ENCODE assay signal across 9 cellular contexts in genomic region chr19:40802300-40803169, GRCh38. TPM values are rescaled to one million over a fixed set of nuclear protein-coding genes. Genes with fewer than 3 reads are reported as not detected.
A peak's percentile ranks its signal among the peaks of the same experiment; 100 is the strongest.
DNase-seq lines count a peak whose midpoint lies in the region; ATAC-seq, FAIRE-seq and TF ChIP-seq lines count a peak whose summit lies in the region.
"Had no signal": no experiment of that assay in that cellular context is flagged by ENCODE, and none has a peak within 500 bp of the region (broad histone marks: within the 10 kb centered on the region; RNA-seq: fewer than 3 reads in every experiment).

No MANE protein-coding gene starts in this region.

- peak overlapping the region; percentile 75 for H3K27ac ChIP-seq in DOHH2 (ENCODE audit: low read depth, low read length)
- peak overlapping the region; percentile 53 to 98 (median 86) for H3K27ac ChIP-seq in esophagus squamous epithelium
- H3K27ac ChIP-seq in pancreas = peak overlapping the region in 3 of 4 donors; percentile 22 to 68 (median 53)

- ATAC-seq in pancreas = no peak
- no peak for ATAC-seq in GM18511 (IDR thresholded peaks at IDR 0.05; ENCODE audit: unreplicated experiment)
- no peak for ATAC-seq in HG03439 (IDR thresholded peaks at IDR 0.05; ENCODE audit: unreplicated experiment)

- H4K20me1 ChIP-seq in DOHH2 (ENCODE audit: control insufficient read depth, insufficient read depth, low read depth, low read length) = peaks cover 53% of the 10 kb centered on the region

- TF ChIP-seq CTCF in DOHH2 (IDR thresholded peaks at IDR 0.05; ENCODE audit: low read depth, low read length, poor library complexity, severe bottlenecking) = no peak
- TF ChIP-seq CTCF in esophagus squamous epithelium (IDR thresholded peaks at IDR 0.05) = no peak
- no peak for TF ChIP-seq CTCF in pancreas (IDR thresholded peaks at IDR 0.05)

- H3K4me1 ChIP-seq in DOHH2 (ENCODE audit: control insufficient read depth, low read length) (peaks cover 87% of the 10 kb centered on the region), esophagus squamous epithelium (peaks cover 74 to 85% (median 82%) of the 10 kb centered on the region in 3 donors), pancreas (peaks cover 41 to 66% (median 55%) of the 10 kb centered on the region in 3 donors)

- H3K79me2 ChIP-seq in DOHH2 (ENCODE audit: control insufficient read depth, low read length) = peaks cover 84% of the 10 kb centered on the region

- H3K36me3 ChIP-seq in DOHH2 (ENCODE audit: control insufficient read depth, low read length) (peaks cover 74% of the 10 kb centered on the region), esophagus squamous epithelium (peaks cover 10 to 38% (median 11%) of the 10 kb centered on the region in 3 donors), pancreas (no peaks in the 10 kb centered on the region)

- TF ChIP-seq POLR2A in esophagus squamous epithelium (IDR thresholded peaks at IDR 0.05) = no peak

- DNase-seq in SKM-1 treated with dmso at 0.1 percent for 144 hours (lab: John Stamatoyannopoulos, UW; ENCODE audit: unreplicated experiment) (peak; percentile 15), esophagus squamous epithelium (lab: John Stamatoyannopoulos, UW) (no peak), pancreas (peak in 3 of 6 donors; percentile 29 to 74 (median 57)), HT-29 (ENCODE audit: low spot score) (no peak), islet precursor cell (no peak)

- H3K4me3 ChIP-seq in DOHH2 (ENCODE audit: low read length) = peak overlapping the region; percentile 66
- H3K4me3 ChIP-seq in esophagus squamous epithelium = peak overlapping the region in 3 of 4 donors; percentile 0 to 55 (median 19)
- peak overlapping the region in 1 of 4 donors; percentile 11 for H3K4me3 ChIP-seq in pancreas

- FAIRE-seq in pancreas (lab: Jason Lieb, UNC) = no peak

- 4 to 8% methylated on average over 4 to 8 of the region's 11 CpGs for WGBS in esophagus squamous epithelium, 2 donors
- WGBS in pancreas, 2 donors = 28 to 37% methylated on average over 11 of the region's 11 CpGs

- peak overlapping the region; percentile 84 for H3K4me2 ChIP-seq in DOHH2 (ENCODE audit: low read length)

- no peaks in the 10 kb centered on the region for H3K9me2 ChIP-seq in DOHH2 (replicated peaks; ENCODE audit: control insufficient read depth, low read length)

- H3K27me3 ChIP-seq in DOHH2 (ENCODE audit: control insufficient read depth, low read length) = no peaks in the 10 kb centered on the region
- H3K27me3 ChIP-seq in esophagus squamous epithelium = no peaks in the 10 kb centered on the region
- H3K27me3 ChIP-seq in pancreas = no peaks in the 10 kb centered on the region

- peaks cover 9% of the 10 kb centered on the region for H3F3A ChIP-seq in DOHH2 (ENCODE audit: control insufficient read depth, insufficient read depth)

- H3K9me3 ChIP-seq in DOHH2 (ENCODE audit: control insufficient read depth, insufficient read depth, low read length) (no peaks in the 10 kb centered on the region), esophagus squamous epithelium (no peaks in the 10 kb centered on the region), pancreas (no peaks in the 10 kb centered on the region)

- intact Hi-C loops in esophagus squamous epithelium (cut with DNase I) (no loop called here), pancreas (cut with DNase I) (no loop called here)

RNA-seq across cellular contexts. Expression of gene EGLN2, which starts 3.5 kb away (rescaled TPM):
- 10 to 100 TPM; 30.3 to 50.9 (median 33.0) TPM for total RNA-seq in esophagus squamous epithelium
- total RNA-seq in pancreas = 10 to 100 TPM; 22.3 to 45.6 (median 27.4) TPM
- polyA plus RNA-seq in pancreas = 10 to 100 TPM; 57.6 to 82.1 TPM
- 258 and 264 TPM in 2 replicates for total RNA-seq in HT-29 (2014; rRNA removed; shearing (Covaris generic))

RNA-seq across cellular contexts. Expression of gene RAB4B, which starts 24.5 kb away (rescaled TPM):
- total RNA-seq in esophagus squamous epithelium = 10 to 100 TPM; 15.2 to 37.0 (median 20.5) TPM
- total RNA-seq in pancreas = 10 to 100 TPM in 2 of 6 donors, 1 to 10 TPM in 4; 5.0 to 18.9 (median 9.1) TPM
- 10 to 100 TPM; 34.3 to 45.8 TPM for polyA plus RNA-seq in pancreas
- total RNA-seq in HT-29 (2014; rRNA removed; shearing (Covaris generic)) = 36.0 and 51.3 TPM in 2 replicates

RNA-seq across cellular contexts. Expression of gene MIA, which starts 27.2 kb away (rescaled TPM):
- total RNA-seq in esophagus squamous epithelium = 1 to 10 TPM in 1 of 4 donors, not detected in 3; 3.7 TPM
- 1 to 10 TPM in 1 of 6 donors, under 1 TPM in 1, not detected in 4; 0.79 to 1.9 TPM for total RNA-seq in pancreas
- polyA plus RNA-seq in pancreas = 1 to 10 TPM in 1 of 2 donors, under 1 TPM in 1; 0.94 to 2.2 TPM
- 15.8 TPM in 2 replicates for total RNA-seq in HT-29 (2014; rRNA removed; shearing (Covaris generic))
- total RNA-seq: glomerular endothelial cell had no signal

RNA-seq across cellular contexts. Expression of gene CYP2A6, which starts 47.7 kb away (rescaled TPM):
- total RNA-seq in esophagus squamous epithelium (not detected), pancreas (under 1 TPM in 1 of 6 donors, not detected in 5; 0.66 TPM)
- not detected for polyA plus RNA-seq in pancreas
- total RNA-seq in HT-29 (2014; rRNA removed; shearing (Covaris generic)) = not detected in 2 replicates
- total RNA-seq: glomerular endothelial cell had no signal

RNA-seq across cellular contexts. Expression of gene SNRPA, which starts 51.5 kb away (rescaled TPM):
- total RNA-seq in esophagus squamous epithelium (10 to 100 TPM; 45.0 to 79.5 (median 51.0) TPM), pancreas (10 to 100 TPM; 18.9 to 33.0 (median 23.7) TPM)
- 10 to 100 TPM; 28.0 to 32.0 TPM for polyA plus RNA-seq in pancreas
- 252 and 361 TPM in 2 replicates for total RNA-seq in HT-29 (2014; rRNA removed; shearing (Covaris generic))
